31 cellular contexts compared by ENCODE assay signal in the genomic region with DNA sequence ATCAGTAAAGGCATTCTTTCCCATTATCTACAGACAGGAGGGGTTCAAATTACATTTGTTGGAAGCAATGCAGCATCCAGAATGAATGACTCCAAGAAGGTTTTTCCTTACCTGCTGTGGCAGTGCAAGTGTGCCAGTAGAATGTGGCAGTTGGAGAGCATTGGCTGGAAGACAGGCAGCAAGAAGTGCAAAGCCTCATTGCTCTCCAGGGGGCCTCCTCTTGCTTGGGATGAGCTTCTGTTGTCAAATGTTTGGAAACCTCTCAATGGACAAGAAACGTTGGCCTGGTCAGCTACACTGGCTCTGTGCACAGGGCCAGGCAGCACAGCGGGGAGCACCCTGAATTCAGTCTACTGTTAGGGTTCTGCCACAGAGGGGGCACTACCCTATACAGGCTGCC.
"Had no signal": no experiment of that assay in that cellular context is flagged by ENCODE, and none has a peak within 500 bp of the region (broad histone marks: within the 10 kb centered on the region; RNA-seq: fewer than 3 reads in every experiment).

No MANE protein-coding gene starts in this region.

- H3K4me3 ChIP-seq: ascending aorta, breast epithelium, cardiac muscle cell, esophagus squamous epithelium, gastroesophageal sphincter, heart right ventricle had no signal

- H3K27me3 ChIP-seq: ascending aorta, breast epithelium, cardiac muscle cell, esophagus squamous epithelium, gastroesophageal sphincter, heart right ventricle had no signal

- H3K4me3 Mint-ChIP-seq: activated B cell treated with CpG ODN at 0.5 μM for 24 hours; activated CD8-positive, alpha-beta T cell treated with anti-CD3 and anti-CD28 coated beads for 36 hours; activated naive CD4-positive, alpha-beta T cell treated with anti-CD3 and anti-CD28 coated beads for 36 hours; activated naive CD4-positive, alpha-beta T cell treated with anti-CD3 and anti-CD28 coated beads, Interleukin-2, amount 50 U/mL, for 24 hours; activated naive CD8-positive, alpha-beta T cell treated with anti-CD3 and anti-CD28 coated beads, Interleukin-2, amount 10 ng/mL, durations not matched to agents 7 days and 5 days; activated T-helper 1 cell treated with anti-CD3 and anti-CD28 coated beads, Interleukin-12 subunit alpha, Interleukin-12 subunit beta, Interleukin-2, Interleukin-4 antibody, amounts not matched to agents 30 ng/mL and 10 ng/mL and 1 ng/mL, durations not matched to agents 14 hours and 24 hours and 36 hours; brain; effector memory CD8-positive, alpha-beta T cell had no signal

- H3K27ac ChIP-seq: breast epithelium, cardiac muscle cell, esophagus squamous epithelium, gastroesophageal sphincter, heart right ventricle, VCaP had no signal

- ATAC-seq: activated CD4-positive, CD25-positive, alpha-beta regulatory T cell treated with anti-CD3 and anti-CD28 coated beads, Interleukin-2, amount 50 U/mL, for 24 hours; activated CD8-positive, alpha-beta T cell treated with anti-CD3 and anti-CD28 coated beads for 36 hours; effector memory CD8-positive, alpha-beta T cell; gastroesophageal sphincter; heart right ventricle had no signal

- DNase-seq: activated B cell treated with CpG ODN at 0.5 μM for 24 hours; activated CD4-positive, alpha-beta T cell treated with anti-CD3 and anti-CD28 coated beads for 48 hours; activated CD4-positive, alpha-beta T cell treated with anti-CD3 and anti-CD28 coated beads, Interleukin-2, amount 50 U/mL, for 1 hour; activated CD4-positive, alpha-beta T cell treated with anti-CD3 and anti-CD28 coated beads, Interleukin-2, amount 50 U/mL, for 48 hours; activated CD8-positive, alpha-beta memory T cell treated with anti-CD3 and anti-CD28 coated beads for 24 hours; activated CD8-positive, alpha-beta T cell treated with anti-CD3 and anti-CD28 coated beads for 36 hours; activated effector memory CD4-positive, alpha-beta T cell treated with anti-CD3 and anti-CD28 coated beads, Interleukin-2, amount 50 U/mL, for 16 hours; activated naive CD4-positive, alpha-beta T cell treated with anti-CD3 and anti-CD28 coated beads for 36 hours; activated naive CD8-positive, alpha-beta T cell treated with anti-CD3 and anti-CD28 coated beads, Interleukin-2, amount 10 ng/mL, durations not matched to agents 7 days and 5 days; activated T-cell treated with anti-CD3 and anti-CD28 coated beads, Interleukin-2, amount 50 U/mL, for 1 hour; activated T-cell treated with anti-CD3 and anti-CD28 coated beads, Interleukin-2, amount 50 U/mL, for 48 hours; central memory CD4-positive, alpha-beta T cell; cortex of kidney; dermis blood vessel endothelial cell; effector CD4-positive, alpha-beta T cell; effector memory CD8-positive, alpha-beta T cell; erythroblast; esophagus squamous epithelium; foreskin melanocyte; heart right ventricle; T-helper 2 cell had no signal

- H3K9me3 ChIP-seq: ascending aorta, breast epithelium, esophagus squamous epithelium, gastroesophageal sphincter, heart right ventricle had no signal

- H3K27ac Mint-ChIP-seq: activated B cell treated with CpG ODN at 0.5 μM for 24 hours; activated CD8-positive, alpha-beta T cell treated with anti-CD3 and anti-CD28 coated beads for 36 hours; activated naive CD4-positive, alpha-beta T cell treated with anti-CD3 and anti-CD28 coated beads for 36 hours; activated naive CD4-positive, alpha-beta T cell treated with anti-CD3 and anti-CD28 coated beads, Interleukin-2, amount 50 U/mL, for 24 hours; activated naive CD8-positive, alpha-beta T cell treated with anti-CD3 and anti-CD28 coated beads, Interleukin-2, amount 10 ng/mL, durations not matched to agents 7 days and 5 days; activated T-helper 1 cell treated with anti-CD3 and anti-CD28 coated beads, Interleukin-12 subunit alpha, Interleukin-12 subunit beta, Interleukin-2, Interleukin-4 antibody, amounts not matched to agents 30 ng/mL and 10 ng/mL and 1 ng/mL, durations not matched to agents 14 hours and 24 hours and 36 hours; activated T-helper 2 cell treated with anti-CD3 and anti-CD28 coated beads, Interferon-gamma antibody, Interleukin-2, Interleukin-4, amounts not matched to agents 10 μg/mL and 5 μg/mL and 100 μg/mL, durations not matched to agents 14 hours and 24 hours and 36 hours; effector memory CD8-positive, alpha-beta T cell had no signal

- H3K27me3 Mint-ChIP-seq: activated B cell treated with CpG ODN at 0.5 μM for 24 hours; activated naive CD4-positive, alpha-beta T cell treated with anti-CD3 and anti-CD28 coated beads, Interleukin-2, amount 50 U/mL, for 24 hours; brain; effector memory CD8-positive, alpha-beta T cell had no signal

- H3K36me3 ChIP-seq: breast epithelium, cardiac muscle cell, esophagus squamous epithelium, heart right ventricle had no signal

- H3K36me3 Mint-ChIP-seq: activated naive CD4-positive, alpha-beta T cell treated with anti-CD3 and anti-CD28 coated beads, Interleukin-2, amount 50 U/mL, for 24 hours; activated naive CD8-positive, alpha-beta T cell treated with anti-CD3 and anti-CD28 coated beads, Interleukin-2, amount 10 ng/mL, durations not matched to agents 7 days and 5 days had no signal

- H3K9me3 Mint-ChIP-seq: activated B cell treated with CpG ODN at 0.5 μM for 24 hours; activated CD8-positive, alpha-beta T cell treated with anti-CD3 and anti-CD28 coated beads for 36 hours; activated naive CD4-positive, alpha-beta T cell treated with anti-CD3 and anti-CD28 coated beads for 36 hours; activated naive CD4-positive, alpha-beta T cell treated with anti-CD3 and anti-CD28 coated beads, Interleukin-2, amount 50 U/mL, for 24 hours; activated naive CD8-positive, alpha-beta T cell treated with anti-CD3 and anti-CD28 coated beads, Interleukin-2, amount 10 ng/mL, durations not matched to agents 7 days and 5 days; activated T-helper 1 cell treated with anti-CD3 and anti-CD28 coated beads, Interleukin-12 subunit alpha, Interleukin-12 subunit beta, Interleukin-2, Interleukin-4 antibody, amounts not matched to agents 30 ng/mL and 10 ng/mL and 1 ng/mL, durations not matched to agents 14 hours and 24 hours and 36 hours; activated T-helper 2 cell treated with anti-CD3 and anti-CD28 coated beads, Interferon-gamma antibody, Interleukin-2, Interleukin-4, amounts not matched to agents 10 μg/mL and 5 μg/mL and 100 μg/mL, durations not matched to agents 14 hours and 24 hours and 36 hours; brain had no signal

- H3K4me1 ChIP-seq: breast epithelium, esophagus squamous epithelium, gastroesophageal sphincter, heart right ventricle had no signal

- H3K4me1 Mint-ChIP-seq: activated B cell treated with CpG ODN at 0.5 μM for 24 hours; activated naive CD4-positive, alpha-beta T cell treated with anti-CD3 and anti-CD28 coated beads, Interleukin-2, amount 50 U/mL, for 24 hours; activated naive CD8-positive, alpha-beta T cell treated with anti-CD3 and anti-CD28 coated beads, Interleukin-2, amount 10 ng/mL, durations not matched to agents 7 days and 5 days had no signal
